9 cellular contexts compared by ENCODE assay signal in the genomic region with DNA sequence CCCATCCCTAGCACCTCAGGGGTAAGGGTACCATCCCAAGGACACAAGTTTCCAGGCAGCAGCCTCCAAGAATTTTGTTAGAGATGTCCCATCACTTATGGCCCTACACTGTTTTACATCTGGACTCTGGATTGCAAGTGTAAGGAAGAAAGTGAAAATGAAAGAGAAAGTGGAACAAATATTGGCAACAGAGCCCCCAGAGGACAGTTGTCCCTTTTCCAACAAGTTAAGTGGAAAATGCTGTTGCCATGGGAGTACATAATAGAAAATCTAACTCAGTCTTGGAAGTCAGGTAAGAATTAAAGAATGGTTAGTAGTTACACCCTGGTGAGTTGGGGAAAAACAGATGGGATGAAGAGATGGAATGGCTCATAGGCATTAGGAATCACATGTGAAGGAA. TPM values are rescaled to one million over a fixed set of nuclear protein-coding genes. Genes with fewer than 3 reads are reported as not detected.
DNase-seq lines count a peak whose midpoint lies in the region; ATAC-seq and TF ChIP-seq lines count a peak whose summit lies in the region.
"Had no signal": no experiment of that assay in that cellular context is flagged by ENCODE, and none has a peak within 500 bp of the region (broad histone marks: within the 10 kb centered on the region; RNA-seq: fewer than 3 reads in every experiment).

No MANE protein-coding gene starts in this region.

- H3K4me3 Mint-ChIP-seq in naive thymus-derived CD8-positive, alpha-beta T cell, result peak overlapping the region in 5 of 10 donors; percentile 1 to 18 (median 2)
- H3K4me3 Mint-ChIP-seq in neural progenitor cell, result no peak overlapping the region

- peaks cover 28 to 84% (median 51%) of the 10 kb centered on the region in 3 donors for H3K36me3 Mint-ChIP-seq in naive thymus-derived CD8-positive, alpha-beta T cell
- H3K36me3 Mint-ChIP-seq in neural progenitor cell, result peaks cover 32% of the 10 kb centered on the region

- no peak overlapping the region for H3K9ac ChIP-seq in neural progenitor cell

- H3K27ac Mint-ChIP-seq in naive thymus-derived CD8-positive, alpha-beta T cell, result peak overlapping the region in 6 of 10 donors; percentile 3 to 70 (median 32)
- no peak overlapping the region for H3K27ac Mint-ChIP-seq in neural progenitor cell

- H3K27me3 ChIP-seq in ascending aorta (no peaks in the 10 kb centered on the region), neural progenitor cell (no peaks in the 10 kb centered on the region)

- POLR2A ChIA-PET in naive thymus-derived CD8-positive, alpha-beta T cell (lab: Charles Lee), result no interaction called here

- no peaks in the 10 kb centered on the region for H4K20me1 ChIP-seq in neural progenitor cell (ENCODE audit: low read depth)

- no peaks in the 10 kb centered on the region for H3F3A ChIP-seq in neural progenitor cell (ENCODE audit: low read depth)

- no peak overlapping the region for H3K4me2 ChIP-seq in neural progenitor cell

- H3K36me3 ChIP-seq in ascending aorta (peaks cover 21 to 38% of the 10 kb centered on the region in 2 donors), neural progenitor cell (peaks cover 3% of the 10 kb centered on the region)

- intact Hi-C loops in ascending aorta (cut with DNase I), result no loop called here

- H3K27me3 Mint-ChIP-seq in naive thymus-derived CD8-positive, alpha-beta T cell, result no peaks in the 10 kb centered on the region
- H3K27me3 Mint-ChIP-seq in neural progenitor cell (ENCODE audit: insufficient read depth, low read depth), result no peaks in the 10 kb centered on the region

- DNase-seq in DMS53 (lab: John Stamatoyannopoulos, UW) (peak; percentile 41), DMS53 treated with DMSO at 0.1 percent for 48 hours (lab: John Stamatoyannopoulos, UW; ENCODE audit: unreplicated experiment) (no peak), ascending aorta (ENCODE audit: low spot score in 2 of 2) (no peak), GM19238 (ENCODE audit: insufficient read length, low spot score) (no peak), neural progenitor cell (ENCODE audit: low spot score) (no peak)
- peak in 1 of 10 donors; percentile 3 for DNase-seq in naive thymus-derived CD8-positive, alpha-beta T cell

- H3K27ac ChIP-seq in ascending aorta, result no peak overlapping the region
- no peak overlapping the region for H3K27ac ChIP-seq in neural progenitor cell
- H3K27ac ChIP-seq: 22Rv1 had no signal

- peak overlapping the region; percentile 17 to 38 for H3K4me3 ChIP-seq in ascending aorta
- H3K4me3 ChIP-seq in neural progenitor cell, result no peak overlapping the region

- H3K9me3 ChIP-seq in ascending aorta (no peaks in the 10 kb centered on the region), neural progenitor cell (ENCODE audit: low read depth) (no peaks in the 10 kb centered on the region)

- H3K4me1 Mint-ChIP-seq in naive thymus-derived CD8-positive, alpha-beta T cell, result peaks cover 7 to 13% (median 11%) of the 10 kb centered on the region in 4 donors
- peaks cover 22% of the 10 kb centered on the region for H3K4me1 Mint-ChIP-seq in neural progenitor cell

- TF ChIP-seq CTCF in ascending aorta (IDR thresholded peaks at IDR 0.05), result no peak
- no peak for TF ChIP-seq CTCF in neural progenitor cell (IDR thresholded peaks at IDR 0.05)

- ATAC-seq in HG03025 (IDR thresholded peaks at IDR 0.05; ENCODE audit: low FRiP score, unreplicated experiment), result peak; percentile 47
- ATAC-seq in naive thymus-derived CD8-positive, alpha-beta T cell, result no peak
- no peak for ATAC-seq in GM21825 (IDR thresholded peaks at IDR 0.05; ENCODE audit: unreplicated experiment)

- no peaks in the 10 kb centered on the region for H3K79me2 ChIP-seq in neural progenitor cell (ENCODE audit: low read depth)

- no peaks in the 10 kb centered on the region for H3K9me3 Mint-ChIP-seq in naive thymus-derived CD8-positive, alpha-beta T cell
- H3K9me3 Mint-ChIP-seq in neural progenitor cell, result no peaks in the 10 kb centered on the region

- H2AFZ ChIP-seq in neural progenitor cell (replicated peaks), result no peak overlapping the region

- H3K4me1 ChIP-seq in ascending aorta (peaks cover 0 to 2% of the 10 kb centered on the region in 2 donors), neural progenitor cell (no peaks in the 10 kb centered on the region)

RNA-seq across cellular contexts. Expression of a gene that starts 50.6 kb away (rescaled TPM):
- total RNA-seq in ascending aorta, result 5.5 TPM
- 10 to 100 TPM; 32.8 to 34.3 TPM for total RNA-seq in naive thymus-derived CD8-positive, alpha-beta T cell
- 1 to 10 TPM; 5.4 to 7.7 (median 7.1) TPM for polyA plus RNA-seq in naive thymus-derived CD8-positive, alpha-beta T cell
- total RNA-seq in neural progenitor cell (ENCODE audit: low replicate concordance), result 27.3 and 46.9 TPM in 2 replicates
